ENCODE assay signal across 11 cellular contexts in the genomic region with DNA sequence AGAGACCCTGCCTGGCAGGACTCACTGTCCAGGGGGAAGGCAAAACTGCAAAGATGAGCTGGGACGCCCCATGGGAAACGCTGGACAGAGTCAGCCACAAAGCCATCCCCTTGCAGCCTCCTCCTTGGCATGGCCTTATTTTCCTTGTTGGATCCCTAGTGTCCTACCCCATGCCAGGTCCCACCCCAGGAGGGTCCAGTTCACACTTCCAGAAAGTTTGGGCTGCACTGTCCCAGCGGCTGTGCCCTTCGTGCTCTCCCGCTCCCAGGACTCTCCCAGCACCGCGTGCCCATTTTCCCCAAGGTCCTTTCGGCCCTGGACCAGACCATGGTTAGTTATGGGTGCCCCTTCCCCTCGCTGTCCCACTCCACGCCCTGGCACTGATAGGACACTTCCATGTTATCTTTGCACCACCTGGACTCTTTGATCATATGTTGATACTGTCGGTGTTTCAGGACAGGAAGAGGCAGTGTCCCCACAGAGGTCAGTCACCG. TPM values are rescaled to one million over a fixed set of nuclear protein-coding genes. Genes with fewer than 3 reads are reported as not detected.
DNase-seq lines count a peak whose midpoint lies in the region; ATAC-seq and TF ChIP-seq lines count a peak whose summit lies in the region.
"Had no signal": no experiment of that assay in that cellular context is flagged by ENCODE, and none has a peak within 500 bp of the region (broad histone marks: within the 10 kb centered on the region; RNA-seq: fewer than 3 reads in every experiment).

No MANE protein-coding gene starts in this region.

- H3K4me3 Mint-ChIP-seq in CD4-positive, alpha-beta memory T cell, result peak overlapping the region; percentile 79 to 93 (median 86)
- H3K4me3 Mint-ChIP-seq in activated naive CD8-positive, alpha-beta T cell treated with anti-CD3 and anti-CD28 coated beads for 36 hours, result peak overlapping the region; percentile 88
- peak overlapping the region; percentile 86 for H3K4me3 Mint-ChIP-seq in natural killer cell

- peak overlapping the region; percentile 84 to 98 (median 95) for H3K27ac Mint-ChIP-seq in CD4-positive, alpha-beta memory T cell
- peak overlapping the region; percentile 69 for H3K27ac Mint-ChIP-seq in activated naive CD8-positive, alpha-beta T cell treated with anti-CD3 and anti-CD28 coated beads for 36 hours
- peak overlapping the region; percentile 93 to 95 for H3K27ac Mint-ChIP-seq in natural killer cell

- no peak for TF ChIP-seq CTCF in natural killer cell (IDR thresholded peaks at IDR 0.05)

- H3K9me3 Mint-ChIP-seq in CD4-positive, alpha-beta memory T cell, result peaks cover 0 to 1% (median 0%) of the 10 kb centered on the region in 8 donors
- H3K9me3 Mint-ChIP-seq in activated naive CD8-positive, alpha-beta T cell treated with anti-CD3 and anti-CD28 coated beads for 36 hours, result no peaks in the 10 kb centered on the region
- no peaks in the 10 kb centered on the region for H3K9me3 Mint-ChIP-seq in natural killer cell

- intact Hi-C loops in CD4-positive, alpha-beta memory T cell (cut with micrococcal nuclease), result loop anchor here (5.0 kb wide), 2 partner anchors 39 to 96 kb away; no protein-coding TSS in a partner anchor
- intact Hi-C loops in natural killer cell (cut with micrococcal nuclease), result loop anchor here (2.0 to 5.0 kb wide), 2 partner anchors 65 to 79 kb away; a partner anchor contains a TSS

- POLR2A ChIA-PET in CD4-positive, alpha-beta memory T cell (lab: Charles Lee; ENCODE audit: partially characterized antibody), result interaction anchor here (5.8 to 6.3 kb wide), 2 partner anchors 8 to 23 kb away, joined by 101 to 121 read pairs; a partner anchor contains a TSS

- H3K4me1 Mint-ChIP-seq in CD4-positive, alpha-beta memory T cell, result peaks cover 45 to 85% (median 65%) of the 10 kb centered on the region in 4 donors
- peaks cover 42% of the 10 kb centered on the region for H3K4me1 Mint-ChIP-seq in activated naive CD8-positive, alpha-beta T cell treated with anti-CD3 and anti-CD28 coated beads for 36 hours
- peaks cover 90 to 91% of the 10 kb centered on the region in 2 donors for H3K4me1 Mint-ChIP-seq in natural killer cell

- H3K27me3 ChIP-seq in CD4-positive, alpha-beta memory T cell (ENCODE audit: insufficient read depth, low read length), result no peaks in the 10 kb centered on the region
- H3K27me3 ChIP-seq in HUES6 (ENCODE audit: control insufficient read depth, insufficient read depth, low read length), result peaks cover 4% of the 10 kb centered on the region; the same call in 1 of the 2 replicates
- H3K27me3 ChIP-seq: pancreas had no signal

- DNase-seq in CD4-positive, alpha-beta memory T cell, result no peak
- DNase-seq in activated naive CD8-positive, alpha-beta T cell treated with anti-CD3 and anti-CD28 coated beads for 36 hours, result no peak
- no peak for DNase-seq in natural killer cell
- DNase-seq in SIG-M5 (lab: John Stamatoyannopoulos, UW), result no peak
- DNase-seq in H4 (ENCODE audit: low spot score), result no peak
- no peak for DNase-seq in NCI-H2227 (lab: John Stamatoyannopoulos, UW; ENCODE audit: unreplicated experiment)
- DNase-seq in GM19240 (ENCODE audit: insufficient read length, low spot score), result no peak
- DNase-seq: NCI-H2171 treated with DMSO at 0.1 percent for 48 hours had no signal

- CTCF ChIA-PET in CD4-positive, alpha-beta memory T cell (lab: Charles Lee; ENCODE audit: partially characterized antibody), result interaction anchor here (0.8 to 5.7 kb wide), 4 partner anchors 11 to 52 kb away, joined by 3 to 116 read pairs (median 4); no protein-coding TSS in a partner anchor

- ATAC-seq in natural killer cell, result no peak

- peak overlapping the region in 1 of 2 donors; percentile 49 for H3K4me3 ChIP-seq in CD4-positive, alpha-beta memory T cell (ENCODE audit: low read length in 2 of 2)
- peak overlapping the region; percentile 62; the same call in 1 of the 2 replicates for H3K4me3 ChIP-seq in HUES6 (ENCODE audit: low read depth, low read length)

- no peak overlapping the region for H3K9ac ChIP-seq in HUES6 (ENCODE audit: low read length)

- H3K4me1 ChIP-seq in CD4-positive, alpha-beta memory T cell (ENCODE audit: insufficient read depth, low read length), result peaks cover 70% of the 10 kb centered on the region
- peaks cover 19% of the 10 kb centered on the region for H3K4me1 ChIP-seq in HUES6 (ENCODE audit: control insufficient read depth, insufficient read depth, low read length)

- H3K36me3 ChIP-seq in CD4-positive, alpha-beta memory T cell (ENCODE audit: insufficient read depth, low read length), result no peaks in the 10 kb centered on the region
- no peaks in the 10 kb centered on the region for H3K36me3 ChIP-seq in HUES6 (ENCODE audit: control insufficient read depth, insufficient read depth, low read length)
- H3K36me3 ChIP-seq: pancreas had no signal

- H3K27me3 Mint-ChIP-seq in CD4-positive, alpha-beta memory T cell, result no peaks in the 10 kb centered on the region
- H3K27me3 Mint-ChIP-seq in activated naive CD8-positive, alpha-beta T cell treated with anti-CD3 and anti-CD28 coated beads for 36 hours, result no peaks in the 10 kb centered on the region
- H3K27me3 Mint-ChIP-seq in natural killer cell (ENCODE audit: low read depth in 2 of 2), result no peaks in the 10 kb centered on the region

- no peak overlapping the region for H3K27ac ChIP-seq in CD4-positive, alpha-beta memory T cell (ENCODE audit: low read depth, low read length)
- peak overlapping the region; percentile 94; the same call in 1 of the 2 replicates for H3K27ac ChIP-seq in HUES6 (ENCODE audit: low read depth, low read length)

- peaks cover 0 to 3% of the 10 kb centered on the region in 2 donors for H3K36me3 Mint-ChIP-seq in CD4-positive, alpha-beta memory T cell
- peaks cover 5% of the 10 kb centered on the region for H3K36me3 Mint-ChIP-seq in activated naive CD8-positive, alpha-beta T cell treated with anti-CD3 and anti-CD28 coated beads for 36 hours
- no peaks in the 10 kb centered on the region for H3K36me3 Mint-ChIP-seq in natural killer cell

- H3K9me3 ChIP-seq in CD4-positive, alpha-beta memory T cell (ENCODE audit: control insufficient read depth in 1 of 2, low read length in 2 of 2), result no peaks in the 10 kb centered on the region
- H3K9me3 ChIP-seq in HUES6 (ENCODE audit: control insufficient read depth, insufficient read depth, low read depth, low read length), result no peaks in the 10 kb centered on the region
- H3K9me3 ChIP-seq: pancreas had no signal

RNA-seq across cellular contexts. Expression of a gene that starts 5.8 kb away (rescaled TPM):
- total RNA-seq in CD4-positive, alpha-beta memory T cell, result 10 to 100 TPM; 18.7 to 20.0 TPM
- 1 to 10 TPM; 4.6 to 5.0 TPM for polyA plus RNA-seq in CD4-positive, alpha-beta memory T cell
- 10 to 100 TPM; 21.2 to 22.0 TPM for total RNA-seq in activated naive CD8-positive, alpha-beta T cell treated with anti-CD3 and anti-CD28 coated beads for 36 hours
- 10 to 100 TPM; 32.5 to 56.3 (median 56.2) TPM for total RNA-seq in natural killer cell
- 0.02 TPM in 1 of 2 replicates, not detected in the other for total RNA-seq in H4 (2014; rRNA removed; shearing (Covaris generic))
- total RNA-seq: bronchial epithelial cell had no signal

Comparison
In these comparisons a context has a peak if more than half of its experiments do, and no peak if none do; other contexts are left out.
1. RNA of a gene that starts 5.8 kb away (total RNA-seq): 32.5 to 56.3 TPM in natural killer cell, 21.2 to 22.0 TPM in activated naive CD8-positive, alpha-beta T cell treated with anti-CD3 and anti-CD28 coated beads for 36 hours and 18.7 to 20.0 TPM in CD4-positive, alpha-beta memory T cell; 0.02 TPM in H4; every median in the first group is over 10 times any median in the second.
2. Peak in every context shown above with its lines, with median percentiles within 50 percentile points of each other: H3K27ac Mint-ChIP-seq and H3K4me3 Mint-ChIP-seq.